ENCODE assay signal across 31 cellular contexts in genomic region chr14:77579065-77579464, GRCh38. TPM values are rescaled to one million over a fixed set of nuclear protein-coding genes. Genes with fewer than 3 reads are reported as not detected.
A peak's percentile ranks its signal among the peaks of the same experiment; 100 is the strongest.
DNase-seq lines count a peak whose midpoint lies in the region; FAIRE-seq and TF ChIP-seq lines count a peak whose summit lies in the region.
"Had no signal": no experiment of that assay in that cellular context is flagged by ENCODE, and none has a peak within 500 bp of the region (broad histone marks: within the 10 kb centered on the region; RNA-seq: fewer than 3 reads in every experiment).

No MANE protein-coding gene starts in this region.

- peaks cover 14% of the 10 kb centered on the region for H3K4me1 ChIP-seq in HEK293 (ENCODE audit: control insufficient read depth, insufficient read depth, low read length)

- TF ChIP-seq CTCF in AG09309 (IDR thresholded peaks at IDR 0.05; ENCODE audit: control insufficient read depth, insufficient read depth, low read depth, low read length, missing control alignments) (no peak), HEK293 (tag by site-specific recombination; IDR thresholded peaks at IDR 0.05) (no peak), nephron (IDR thresholded peaks at IDR 0.05; ENCODE audit: unreplicated experiment in 3 of 3) (no peak)

- no peak for TF ChIP-seq POLR2A in GM12892 (IDR thresholded peaks at IDR 0.05; ENCODE audit: low read depth, low read length)
- no peak for TF ChIP-seq POLR2A in GM12891 (IDR thresholded peaks at IDR 0.05; ENCODE audit: low read depth, low read length)

- H3K27me3 Mint-ChIP-seq in nephron (ENCODE audit: low read depth) = no peaks in the 10 kb centered on the region
- H3K27me3 Mint-ChIP-seq: activated CD4-positive, alpha-beta memory T cell treated with anti-CD3 and anti-CD28 coated beads for 36 hours; activated naive CD8-positive, alpha-beta T cell treated with anti-CD3 and anti-CD28 coated beads, Interleukin-2, amount 50 U/mL, for 24 hours; naive thymus-derived CD4-positive, alpha-beta T cell had no signal

- CTCF ChIA-PET in HEK293 (lab: Yijun Ruan, JAX) = no interaction called here

- no peak overlapping the region for H3K4me3 Mint-ChIP-seq in nephron
- H3K4me3 Mint-ChIP-seq: activated CD4-positive, alpha-beta memory T cell treated with anti-CD3 and anti-CD28 coated beads for 36 hours; activated naive CD8-positive, alpha-beta T cell treated with anti-CD3 and anti-CD28 coated beads, Interleukin-2, amount 50 U/mL, for 24 hours; mesothelial cell of epicardium; naive thymus-derived CD4-positive, alpha-beta T cell had no signal

- peaks cover 27% of the 10 kb centered on the region for H3K36me3 Mint-ChIP-seq in nephron (ENCODE audit: low read depth)

- H3K9me3 ChIP-seq in HEK293 (ENCODE audit: control insufficient read depth, insufficient read depth, low read depth, low read length) = no peaks in the 10 kb centered on the region
- H3K9me3 ChIP-seq: BLaER1, gastrocnemius medialis, HAP-1, left lung, right lobe of liver, upper lobe of right lung had no signal

- DNase-seq in AG09309 (ENCODE audit: low read depth) = peak; percentile 57
- peak; percentile 77 for DNase-seq in fibroblast of gingiva (ENCODE audit: low read depth)
- DNase-seq in NCI-H2081 treated with DMSO at 0.1 percent for 48 hours (lab: John Stamatoyannopoulos, UW) = no peak
- no peak for DNase-seq in GM12892 (ENCODE audit: insufficient read length)
- DNase-seq in GM12891 (ENCODE audit: insufficient read length, low spot score) = no peak
- DNase-seq in DMS 273 (lab: John Stamatoyannopoulos, UW; ENCODE audit: unreplicated experiment) = no peak
- DNase-seq: activated CD4-positive, alpha-beta memory T cell treated with anti-CD3 and anti-CD28 coated beads for 36 hours; activated gamma-delta T cell treated with Interleukin-2 at 50 U/mL for 16 hours; activated naive CD8-positive, alpha-beta T cell treated with anti-CD3 and anti-CD28 coated beads, Interleukin-2, amount 50 U/mL, for 24 hours; activated T-cell treated with anti-CD3 and anti-CD28 coated beads for 4 hours; cerebellar nuclear complex; COR-L47; DMS79; gastrocnemius medialis; hippocampal formation; left lung; MM.1S; naive thymus-derived CD4-positive, alpha-beta T cell; NCI-H1417; NCI-H2107; NCI-H446 treated with DMSO at 0.1 percent for 48 hours; right lobe of liver; Right ventricle myocardium superior; stimulated activated CD4-positive, alpha-beta T cell treated with anti-CD3 and anti-CD28 coated beads, Interleukin-15, amount 100 ng/mL, for 24 hours; upper lobe of right lung had no signal

- peaks cover 0 to 14% of the 10 kb centered on the region in 2 experiments; a peak in 2 of 3 replicates for H3K36me3 ChIP-seq in HEK293 (ENCODE audit: control insufficient read depth in 2 of 2, insufficient read depth in 1 of 2, low read length in 2 of 2)

- no peak overlapping the region for H3K27ac ChIP-seq in HEK293 (ENCODE audit: extremely low read depth, low read depth, low read length)
- H3K27ac ChIP-seq: BLaER1, gastrocnemius medialis, left lung, right lobe of liver, upper lobe of right lung had no signal

- H3K4me3 ChIP-seq in AG09309 (ENCODE audit: control insufficient read depth, low read depth, low read length) = no peak overlapping the region
- no peak overlapping the region for H3K4me3 ChIP-seq in HEK293 (ENCODE audit: low read depth, low read length)
- H3K4me3 ChIP-seq: BLaER1, gastrocnemius medialis, HAP-1, left lung, right lobe of liver, upper lobe of right lung had no signal

- FAIRE-seq in GM12892 (lab: Jason Lieb, UNC) = no peak
- no peak for FAIRE-seq in GM12891 (lab: Jason Lieb, UNC)
- FAIRE-seq: A204.1 had no signal

- peak overlapping the region; percentile 10 to 74 (median 48) for H3K27ac Mint-ChIP-seq in nephron
- H3K27ac Mint-ChIP-seq: activated CD4-positive, alpha-beta memory T cell treated with anti-CD3 and anti-CD28 coated beads for 36 hours; mesothelial cell of epicardium had no signal

- POLR2A ChIA-PET in HEK293 (lab: Yijun Ruan, JAX) = interaction anchor here (0.6 kb wide), 1 partner anchor 1134 kb away, joined by 5 read pairs; no protein-coding TSS in a partner anchor

- no peaks in the 10 kb centered on the region for H3K9me3 Mint-ChIP-seq in nephron
- H3K9me3 Mint-ChIP-seq: activated CD4-positive, alpha-beta memory T cell treated with anti-CD3 and anti-CD28 coated beads for 36 hours; activated naive CD8-positive, alpha-beta T cell treated with anti-CD3 and anti-CD28 coated beads, Interleukin-2, amount 50 U/mL, for 24 hours had no signal

- H3K4me1 Mint-ChIP-seq in nephron = peaks cover 47% of the 10 kb centered on the region

TF ChIP-seq in HEK293, 187 proteins besides CTCF, POLR2A, EP300 and RAD21 (continues in another document):
- TF ChIP-seq ELK4 (IDR thresholded peaks at IDR 0.05; ENCODE audit: borderline replicate concordance, low read depth, low read length) = no peak
- peak; percentile 17; the same call in 1 of the 2 replicates for TF ChIP-seq ATF2 (tag by site-specific recombination; IDR thresholded peaks at IDR 0.05; ENCODE audit: low read depth)
- peak; percentile 21; the same call in 1 of the 2 replicates for TF ChIP-seq WT1 (tag by site-specific recombination; IDR thresholded peaks at IDR 0.05)

TF ChIP-seq in GM12891, 5 proteins besides CTCF, POLR2A, EP300 and RAD21:
- TF ChIP-seq TAF1 (IDR thresholded peaks at IDR 0.05; ENCODE audit: low read depth, low read length) (no peak), PAX5 (IDR thresholded peaks at IDR 0.05; ENCODE audit: insufficient read depth, low read length, severe bottlenecking) (no peak), SPI1 (IDR thresholded peaks at IDR 0.05; ENCODE audit: low read depth, low read length) (no peak), POU2F2 (IDR thresholded peaks at IDR 0.05; ENCODE audit: low read depth, low read length) (no peak), POLR2AphosphoS5 (IDR thresholded peaks at IDR 0.05; ENCODE audit: low read depth, low read length) (no peak)
TF ChIP-seq in GM12891: peak in this region for 0.

RNA-seq across cellular contexts. Expression of gene SPTLC2, which starts 37.4 kb away (rescaled TPM):
- 11.1 TPM for polyA plus RNA-seq in GM12892 (2012; ENCODE audit: missing spikeins)
- 9.7 TPM for polyA plus RNA-seq in GM12891 (2012; ENCODE audit: low read depth, missing spikeins)

Comparison
In these comparisons a context has a peak if more than half of its experiments do, and no peak if none do; other contexts are left out.
1. DNase-seq: peak in AG09309 (single experiment) and fibroblast of gingiva (single experiment); none in NCI-H2081 treated with DMSO at 0.1 percent for 48 hours (single experiment), GM12892 (single experiment), GM12891 (single experiment) and DMS 273 (single experiment).